Comparison of ENCODE assay signal across 17 cellular contexts in the genomic region with DNA sequence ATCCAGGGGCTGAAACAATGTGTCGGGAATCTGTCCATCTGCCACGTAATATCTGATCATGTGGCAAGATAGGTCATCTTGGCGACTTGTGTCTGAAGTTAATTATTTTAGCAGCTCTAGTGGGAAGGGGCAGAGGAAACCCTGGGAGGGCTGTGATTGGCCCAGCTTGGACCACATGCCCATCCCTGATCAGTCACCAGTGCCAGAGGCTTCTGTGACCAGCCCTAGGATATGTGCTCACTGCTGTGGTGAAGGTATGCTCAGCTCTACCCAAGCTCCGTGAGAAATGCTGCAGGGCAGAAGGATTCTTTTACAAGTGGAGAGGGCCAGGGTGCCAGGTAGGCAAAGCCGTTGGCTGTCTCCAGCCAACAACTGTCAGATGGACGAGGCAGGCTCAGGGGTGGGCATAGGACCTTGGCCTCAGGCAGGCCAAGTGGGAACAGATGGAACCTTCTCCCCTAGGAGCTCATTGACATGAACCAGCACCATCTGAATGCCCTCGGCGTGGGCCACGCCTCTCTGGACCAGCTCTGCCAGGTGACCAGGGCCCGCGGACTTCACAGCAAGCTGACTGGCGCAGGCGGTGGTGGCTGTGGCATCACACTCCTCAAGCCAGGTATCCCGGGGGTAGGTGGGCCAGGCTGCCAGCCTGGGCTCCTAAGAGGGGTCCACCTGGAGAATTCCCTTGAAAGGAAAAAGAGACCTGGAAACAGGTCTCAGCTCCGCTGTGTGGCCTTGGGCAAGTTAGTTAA. TPM values are rescaled to one million over a fixed set of nuclear protein-coding genes. Genes with fewer than 3 reads are reported as not detected.
A peak's percentile ranks its signal among the peaks of the same experiment; 100 is the strongest.
DNase-seq lines count a peak whose midpoint lies in the region; ATAC-seq, FAIRE-seq and TF ChIP-seq lines count a peak whose summit lies in the region.
"Had no signal": no experiment of that assay in that cellular context is flagged by ENCODE, and none has a peak within 500 bp of the region (broad histone marks: within the 10 kb centered on the region; RNA-seq: fewer than 3 reads in every experiment).

No MANE protein-coding gene starts in this region.

- no peaks in the 10 kb centered on the region for H4K20me1 ChIP-seq in astrocyte (ENCODE audit: insufficient read depth, low read length)

- peaks cover 3% of the 10 kb centered on the region for H3K9me3 Mint-ChIP-seq in astrocyte (ENCODE audit: unreplicated experiment)
- H3K9me3 Mint-ChIP-seq: H9 had no signal

- peak overlapping the region; percentile 30 for H3K27ac Mint-ChIP-seq in astrocyte (ENCODE audit: unreplicated experiment)
- H3K27ac Mint-ChIP-seq: H9 had no signal

- H3K27me3 Mint-ChIP-seq in astrocyte (ENCODE audit: low read depth, unreplicated experiment) = no peaks in the 10 kb centered on the region

- H3K27me3 ChIP-seq in astrocyte (ENCODE audit: insufficient read depth, low read length) (no peaks in the 10 kb centered on the region), foreskin keratinocyte (no peaks in the 10 kb centered on the region), gastrocnemius medialis (no peaks in the 10 kb centered on the region)

- H2AFZ ChIP-seq in astrocyte (ENCODE audit: low read depth, low read length) = no peak overlapping the region

- H3K27ac ChIP-seq in astrocyte (ENCODE audit: low read depth, low read length) = no peak overlapping the region
- no peak overlapping the region for H3K27ac ChIP-seq in foreskin keratinocyte
- peak overlapping the region; percentile 77 to 81 (median 80) for H3K27ac ChIP-seq in gastrocnemius medialis

- H3K9me3 ChIP-seq in astrocyte (ENCODE audit: insufficient read depth, low read depth, low read length) (no peaks in the 10 kb centered on the region), gastrocnemius medialis (no peaks in the 10 kb centered on the region)

- no peak for TF ChIP-seq POLR2A in gastrocnemius medialis (IDR thresholded peaks at IDR 0.05)

- H3K4me3 ChIP-seq in astrocyte (ENCODE audit: insufficient read depth, low read depth, low read length) (no peak overlapping the region), gastrocnemius medialis (no peak overlapping the region)

- H3K79me2 ChIP-seq in astrocyte (ENCODE audit: insufficient read depth, low read length) = no peaks in the 10 kb centered on the region

- H3K36me3 Mint-ChIP-seq in astrocyte (ENCODE audit: low read depth, unreplicated experiment) = no peaks in the 10 kb centered on the region

- DNase-seq in NCI-H82 (lab: John Stamatoyannopoulos, UW) = peak; percentile 24
- DNase-seq in NCI-H82 treated with DMSO at 0.1 percent for 48 hours (lab: John Stamatoyannopoulos, UW; ENCODE audit: unreplicated experiment) = no peak
- DNase-seq in astrocyte (ENCODE audit: low read depth) = no peak
- no peak for DNase-seq in foreskin keratinocyte
- no peak for DNase-seq in gastrocnemius medialis
- no peak for DNase-seq in SHP77 treated with DMSO at 0.1 percent for 48 hours (lab: John Stamatoyannopoulos, UW)
- no peak for DNase-seq in omental fat pad (ENCODE audit: low spot score)
- no peak for DNase-seq in HTR-8/SVneo (ENCODE audit: insufficient read length, low spot score)
- DNase-seq: DMS53, H9, NCI-H1092 treated with DMSO at 0.1 percent for 48 hours, NCI-H1694 treated with DMSO at 0.1 percent for 48 hours, NCI-H774, SIG-M5 had no signal

- intact Hi-C loops in gastrocnemius medialis (cut with DNase I; ENCODE audit: low total_unique reads) = loop anchor here (5.0 kb wide), 1 partner anchor 77 kb away; no protein-coding TSS in a partner anchor

- FAIRE-seq in astrocyte (lab: Jason Lieb, UNC) (no peak), HTR-8/SVneo (lab: Jason Lieb, UNC) (no peak)
- FAIRE-seq: A204.1, GM12891, RCC 7860 had no signal

- H3K36me3 ChIP-seq in astrocyte (ENCODE audit: insufficient read depth, low read length) = no peaks in the 10 kb centered on the region
- no peaks in the 10 kb centered on the region for H3K36me3 ChIP-seq in gastrocnemius medialis

- no peak overlapping the region for H3K4me3 Mint-ChIP-seq in astrocyte (ENCODE audit: unreplicated experiment)
- H3K4me3 Mint-ChIP-seq: H9 had no signal

- in situ Hi-C loops in gastrocnemius medialis (cut with MboI; ENCODE audit: low sequenced_read_pairs in 4 of 4) = loop anchor here in 2 of 4 donors (5.0 kb wide), 1 partner anchor 183 kb away; no protein-coding TSS in a partner anchor

- peak; percentile 4 for ATAC-seq in foreskin keratinocyte
- ATAC-seq in gastrocnemius medialis = no peak
- no peak for ATAC-seq in omental fat pad (ENCODE audit: low FRiP score)

- no peak overlapping the region for H3K9ac ChIP-seq in astrocyte (ENCODE audit: low read length)

- no peak overlapping the region for H3K4me2 ChIP-seq in astrocyte (ENCODE audit: low read length)

- H3K4me1 Mint-ChIP-seq in astrocyte (ENCODE audit: low read depth, unreplicated experiment) = peaks cover 4% of the 10 kb centered on the region

- TF ChIP-seq CTCF in astrocyte (IDR thresholded peaks at IDR 0.05; ENCODE audit: insufficient read depth, low read depth, low read length) (no peak), foreskin keratinocyte (conservative IDR thresholded peaks at IDR 0.05) (no peak), gastrocnemius medialis (IDR thresholded peaks at IDR 0.05 in 4 of 5, conservative IDR thresholded peaks at IDR 0.05 in 1 of 5) (no peak), omental fat pad (IDR thresholded peaks at IDR 0.05) (no peak)

- no peaks in the 10 kb centered on the region for H3K4me1 ChIP-seq in astrocyte (ENCODE audit: insufficient read depth, low read length)
- no peaks in the 10 kb centered on the region for H3K4me1 ChIP-seq in foreskin keratinocyte
- H3K4me1 ChIP-seq in gastrocnemius medialis = peaks cover 30 to 37% of the 10 kb centered on the region in 2 donors

RNA-seq across cellular contexts. Expression of a gene that starts 21.1 kb away (rescaled TPM):
- total RNA-seq in astrocyte = 9.7 and 12.4 TPM in 2 replicates
- total RNA-seq in foreskin keratinocyte = 52.2 and 55.9 TPM in 2 replicates
- polyA plus RNA-seq in foreskin keratinocyte = 60.5 and 64.7 TPM in 2 replicates
- total RNA-seq in gastrocnemius medialis = 10 to 100 TPM in 2 of 4 donors, 1 to 10 TPM in 2; 3.2 to 14.2 (median 9.1) TPM
- total RNA-seq in omental fat pad = 10 to 100 TPM in 2 of 4 donors, 1 to 10 TPM in 2; 7.1 to 12.0 (median 9.9) TPM

RNA-seq across cellular contexts. Expression of a gene that starts 21.4 kb away (rescaled TPM):
- total RNA-seq in astrocyte = 15.2 and 17.8 TPM in 2 replicates
- total RNA-seq in foreskin keratinocyte = 68.0 and 91.7 TPM in 2 replicates
- 97.6 and 115 TPM in 2 replicates for polyA plus RNA-seq in foreskin keratinocyte
- 10 to 100 TPM; 21.2 to 54.3 (median 25.6) TPM for total RNA-seq in gastrocnemius medialis
- 10 to 100 TPM; 20.2 to 38.0 (median 29.1) TPM for total RNA-seq in omental fat pad

Comparison
In these comparisons a context has a peak if more than half of its experiments do, and no peak if none do; other contexts are left out.
1. H3K27ac ChIP-seq: peak in gastrocnemius medialis (4 of 4); none in astrocyte (single experiment) and foreskin keratinocyte (single experiment).